In genomic region chr1:179039502-179040174, GRCh38 we compare ENCODE assay signal across 1 cellular context.
TF ChIP-seq lines count a peak whose summit lies in the region.
"Not testable (repeated sequence)": the region's sequence is repeated elsewhere in the genome, so short reads cannot be mapped to it uniquely, and the experiment has no call there.

No MANE protein-coding gene starts in this region.

TF ChIP-seq in HepG2, 621 proteins besides CTCF, POLR2A, EP300 and RAD21:
- not testable (repeated sequence) for TF ChIP-seq SOX13 (IDR thresholded peaks at IDR 0.05); FOXP1 (IDR thresholded peaks at IDR 0.05); SOX6 (IDR thresholded peaks at IDR 0.05); NR2F6 (CRISPR knock-in tag; IDR thresholded peaks at IDR 0.05)
- TF ChIP-seq SOX13 (CRISPR knock-in tag; conservative IDR thresholded peaks at IDR 0.05 in 1 of 2, IDR thresholded peaks at IDR 0.05 in 1 of 2) = peak in 1 of 2 experiments; percentile 28; a peak in 1 of 4 replicates
- 0 out of 2 replicates have a peak, but pooled peaks have one; percentile 25 for TF ChIP-seq BCL6 (CRISPR knock-in tag; IDR thresholded peaks at IDR 0.05)
- peak; percentile 24; the same call in 1 of the 2 replicates for TF ChIP-seq ARID5B (CRISPR knock-in tag; IDR thresholded peaks at IDR 0.05)
- TF ChIP-seq FOXP1 (CRISPR knock-in tag; IDR thresholded peaks at IDR 0.05) = peak; percentile 9; the same call in 1 of the 2 replicates
- 0 out of 2 replicates have a peak, but pooled peaks have one; percentile 32 for TF ChIP-seq KAT7 (CRISPR knock-in tag; IDR thresholded peaks at IDR 0.05; ENCODE audit: borderline replicate concordance)
- 0 out of 2 replicates have a peak, but pooled peaks have one; percentile 12 for TF ChIP-seq SOX5 (CRISPR knock-in tag; IDR thresholded peaks at IDR 0.05; ENCODE audit: borderline replicate concordance)
- peak; percentile 33 for TF ChIP-seq SOX6 (CRISPR knock-in tag; IDR thresholded peaks at IDR 0.05)
- TF ChIP-seq GATAD2A (CRISPR knock-in tag; IDR thresholded peaks at IDR 0.05) = 0 out of 2 replicates have a peak, but pooled peaks have one; percentile 31
- 0 out of 2 replicates have a peak, but pooled peaks have one; percentile 10 for TF ChIP-seq NR2F6 (IDR thresholded peaks at IDR 0.05)
- peak; percentile 65; the same call in 1 of the 2 replicates for TF ChIP-seq ZNF652 (CRISPR knock-in tag; IDR thresholded peaks at IDR 0.05; ENCODE audit: borderline replicate concordance, low read depth)
TF ChIP-seq in HepG2: peak in this region for 10; not testable (repeated sequence) for 611.
